In genomic region chr12:133206390-133206789, GRCh38 we compare ENCODE assay signal across 15 cellular contexts. TPM values are rescaled to one million over a fixed set of nuclear protein-coding genes. Genes with fewer than 3 reads are reported as not detected.
A peak's percentile ranks its signal among the peaks of the same experiment; 100 is the strongest.
DNase-seq lines count a peak whose midpoint lies in the region; ATAC-seq and TF ChIP-seq lines count a peak whose summit lies in the region.
"Had no signal": no experiment of that assay in that cellular context is flagged by ENCODE, and none has a peak within 500 bp of the region (broad histone marks: within the 10 kb centered on the region; RNA-seq: fewer than 3 reads in every experiment).

No MANE protein-coding gene starts in this region.

- peaks cover 0 to 2% (median 0%) of the 10 kb centered on the region in 7 donors for H3K4me1 Mint-ChIP-seq in naive thymus-derived CD4-positive, alpha-beta T cell
- H3K4me1 Mint-ChIP-seq: CD8-positive, alpha-beta memory T cell had no signal

- H3K9me3 Mint-ChIP-seq in naive thymus-derived CD4-positive, alpha-beta T cell, result peaks cover 3 to 97% (median 77%) of the 10 kb centered on the region in 11 donors

- DNase-seq in coronary artery (ENCODE audit: low spot score) (no peak), Peyer's patch (no peak)
- DNase-seq in naive thymus-derived CD4-positive, alpha-beta T cell, result no peak
- DNase-seq in central memory CD4-positive, alpha-beta T cell, result no peak
- DNase-seq: Caco-2; CD8-positive, alpha-beta memory T cell; DND-41; GF-D8 had no signal

- no peak for TF ChIP-seq POLR2A in Peyer's patch (IDR thresholded peaks at IDR 0.05)

- intact Hi-C loops in naive thymus-derived CD4-positive, alpha-beta T cell (cut with micrococcal nuclease), result no loop called here

- TF ChIP-seq CTCF in coronary artery (IDR thresholded peaks at IDR 0.05) (no peak), Peyer's patch (IDR thresholded peaks at IDR 0.05) (no peak)

- H3K4me1 ChIP-seq in HUES48 (ENCODE audit: control insufficient read depth, insufficient read depth, low read length) (no peaks in the 10 kb centered on the region), Peyer's patch (no peaks in the 10 kb centered on the region)
- H3K4me1 ChIP-seq in naive thymus-derived CD4-positive, alpha-beta T cell (ENCODE audit: control insufficient read depth in 2 of 2, insufficient read depth in 2 of 2, low read length in 2 of 2), result no peaks in the 10 kb centered on the region
- H3K4me1 ChIP-seq: A549, Caco-2, HAP-1 had no signal

- peaks cover 96% of the 10 kb centered on the region for H3K9me3 ChIP-seq in HUES48 (ENCODE audit: control insufficient read depth, insufficient read depth, low read length)
- peaks cover 53 to 97% (median 73%) of the 10 kb centered on the region in 3 experiments for H3K9me3 ChIP-seq in naive thymus-derived CD4-positive, alpha-beta T cell (ENCODE audit: control insufficient read depth in 2 of 3, low read length in 3 of 3)
- peaks cover 0 to 99% (median 61%) of the 10 kb centered on the region in 4 donors for H3K9me3 ChIP-seq in Peyer's patch

- H3K9ac ChIP-seq in HUES48 (ENCODE audit: low read depth, low read length), result no peak overlapping the region

- POLR2A ChIA-PET in naive thymus-derived CD4-positive, alpha-beta T cell (lab: Charles Lee), result no interaction called here

- CTCF ChIA-PET in naive thymus-derived CD4-positive, alpha-beta T cell (lab: Charles Lee), result no interaction called here

- no peaks in the 10 kb centered on the region for H3K27me3 Mint-ChIP-seq in naive thymus-derived CD4-positive, alpha-beta T cell
- H3K27me3 Mint-ChIP-seq: CD8-positive, alpha-beta memory T cell had no signal

- H3K4me3 Mint-ChIP-seq in naive thymus-derived CD4-positive, alpha-beta T cell, result peak overlapping the region in 1 of 10 donors; percentile 24
- H3K4me3 Mint-ChIP-seq: CD8-positive, alpha-beta memory T cell had no signal

- ATAC-seq in naive thymus-derived CD4-positive, alpha-beta T cell, result no peak
- no peak for ATAC-seq in GM19328 (IDR thresholded peaks at IDR 0.05; ENCODE audit: unreplicated experiment)
- ATAC-seq: A549 had no signal

- peaks cover 24 to 43% (median 33%) of the 10 kb centered on the region in 5 donors for H3K36me3 Mint-ChIP-seq in naive thymus-derived CD4-positive, alpha-beta T cell

- H3K27ac ChIP-seq in HUES48 (ENCODE audit: low read depth, low read length), result no peak overlapping the region
- H3K27ac ChIP-seq in coronary artery, result no peak overlapping the region
- H3K27ac ChIP-seq in naive thymus-derived CD4-positive, alpha-beta T cell (ENCODE audit: low read depth, low read length), result no peak overlapping the region
- H3K27ac ChIP-seq in Peyer's patch, result no peak overlapping the region
- H3K27ac ChIP-seq: A549, HL-60 had no signal

- peaks cover 41% of the 10 kb centered on the region for H3K36me3 ChIP-seq in HUES48 (ENCODE audit: control insufficient read depth, insufficient read depth, low read length)
- peaks cover 17 to 34% (median 19%) of the 10 kb centered on the region in 3 experiments for H3K36me3 ChIP-seq in naive thymus-derived CD4-positive, alpha-beta T cell (ENCODE audit: control insufficient read depth in 2 of 3, insufficient read depth in 3 of 3, low read length in 3 of 3)
- H3K36me3 ChIP-seq in Peyer's patch, result peaks cover 0 to 20% (median 0%) of the 10 kb centered on the region in 3 donors

- H3K27me3 ChIP-seq in HUES48 (ENCODE audit: control insufficient read depth, insufficient read depth, low read length), result no peaks in the 10 kb centered on the region
- no peaks in the 10 kb centered on the region for H3K27me3 ChIP-seq in naive thymus-derived CD4-positive, alpha-beta T cell (ENCODE audit: control insufficient read depth in 2 of 2, insufficient read depth in 2 of 2, low read length in 2 of 2)
- no peaks in the 10 kb centered on the region for H3K27me3 ChIP-seq in Peyer's patch

- H3K4me3 ChIP-seq in HUES48 (ENCODE audit: low read depth, low read length), result peak overlapping the region; percentile 9; the same call in 1 of the 2 replicates
- peak overlapping the region; percentile 13 for H3K4me3 ChIP-seq in coronary artery
- peak overlapping the region; percentile 5 for H3K4me3 ChIP-seq in naive thymus-derived CD4-positive, alpha-beta T cell (ENCODE audit: low read length)
- no peak overlapping the region for H3K4me3 ChIP-seq in Peyer's patch
- H3K4me3 ChIP-seq: A549, HAP-1 had no signal

- no peak overlapping the region for H3K27ac Mint-ChIP-seq in naive thymus-derived CD4-positive, alpha-beta T cell
- H3K27ac Mint-ChIP-seq: CD8-positive, alpha-beta memory T cell had no signal

RNA-seq across cellular contexts. Expression of gene ZNF268, which starts 25.1 kb away (rescaled TPM):
- total RNA-seq in naive thymus-derived CD4-positive, alpha-beta T cell, result 10 to 100 TPM; 13.6 to 38.6 (median 18.6) TPM
- polyA plus RNA-seq in naive thymus-derived CD4-positive, alpha-beta T cell, result 10 to 100 TPM; 18.2 to 29.0 TPM
- total RNA-seq in Peyer's patch, result 10 to 100 TPM in 3 of 4 donors, 1 to 10 TPM in 1; 10.0 to 24.3 (median 14.9) TPM

RNA-seq across cellular contexts. Expression of gene ANHX, which starts 29.3 kb away (rescaled TPM):
- not detected for total RNA-seq in naive thymus-derived CD4-positive, alpha-beta T cell
- polyA plus RNA-seq in naive thymus-derived CD4-positive, alpha-beta T cell, result not detected
- not detected for total RNA-seq in Peyer's patch
- total RNA-seq: Caco-2; CD8-positive, alpha-beta memory T cell; H1 had no signal
- polyA plus RNA-seq: A549; BJ; CD8-positive, alpha-beta memory T cell; H1 had no signal

Comparison
In these comparisons a context has a peak if more than half of its experiments do, and no peak if none do; other contexts are left out.
1. H3K4me3 ChIP-seq: peak in HUES48 (single experiment), coronary artery (single experiment) and naive thymus-derived CD4-positive, alpha-beta T cell (single experiment); none in Peyer's patch (0 of 4).